1 cellular context compared by ENCODE assay signal in genomic region chr2:101871480-101871879, GRCh38.
TF ChIP-seq lines count a peak whose summit lies in the region.

No MANE protein-coding gene starts in this region.

TF ChIP-seq in IMR-90, 13 proteins besides CTCF, POLR2A, EP300 and RAD21:
- TF ChIP-seq BHLHE40 (IDR thresholded peaks at IDR 0.05; ENCODE audit: low read depth, low read length) (no peak), NFE2L2 (IDR thresholded peaks at IDR 0.05; ENCODE audit: low read depth, low read length) (no peak), MXI1 (IDR thresholded peaks at IDR 0.05; ENCODE audit: borderline replicate concordance, low read depth, low read length) (no peak), ELK1 (IDR thresholded peaks at IDR 0.05; ENCODE audit: borderline replicate concordance, low read depth, low read length) (no peak), RCOR1 (IDR thresholded peaks at IDR 0.05; ENCODE audit: insufficient replicate concordance, low read length) (no peak), CHD1 (IDR thresholded peaks at IDR 0.05; ENCODE audit: low read depth, low read length) (no peak), RFX5 (IDR thresholded peaks at IDR 0.05; ENCODE audit: low read depth, low read length) (no peak), CEBPB (IDR thresholded peaks at IDR 0.05; ENCODE audit: low read depth, low read length) (no peak), MAZ (IDR thresholded peaks at IDR 0.05; ENCODE audit: borderline replicate concordance, low read depth, low read length) (no peak), MAFK (IDR thresholded peaks at IDR 0.05; ENCODE audit: low read depth, low read length) (no peak), SMC3 (IDR thresholded peaks at IDR 0.05; ENCODE audit: low read depth, low read length) (no peak), FOS (IDR thresholded peaks at IDR 0.05; ENCODE audit: low read depth, low read length) (no peak), USF2 (IDR thresholded peaks at IDR 0.05; ENCODE audit: low read depth, low read length) (no peak)
